16 cellular contexts compared by ENCODE assay signal in genomic region chr1:93965888-93966287, GRCh38.
"Had no signal": no experiment of that assay in that cellular context is flagged by ENCODE, and none has a peak within 500 bp of the region (broad histone marks: within the 10 kb centered on the region; RNA-seq: fewer than 3 reads in every experiment).

No MANE protein-coding gene starts in this region.

- H3K27me3 ChIP-seq: left lung, neutrophil, transverse colon had no signal

- H3K27ac ChIP-seq: left lung, neutrophil, transverse colon had no signal

- H3K4me1 Mint-ChIP-seq: activated T-helper 17 cell treated with anti-CD3 and anti-CD28 coated beads, Interleukin-2, amount 50 U/mL, for 72 hours; naive thymus-derived CD8-positive, alpha-beta T cell; T-helper 17 cell had no signal

- H3K4me3 ChIP-seq: left lung, transverse colon had no signal

- H3K9me3 ChIP-seq: left lung, neutrophil, transverse colon had no signal

- H3K27me3 Mint-ChIP-seq: dendritic cell treated with granulocyte-macrophage colony-stimulating factor and Interleukin-4, amounts not matched to agents 40 ng/mL and 50 ng/mL, for 4 days had no signal

- H3K4me3 Mint-ChIP-seq: activated T-helper 17 cell treated with anti-CD3 and anti-CD28 coated beads, Interleukin-2, amount 50 U/mL, for 72 hours; dendritic cell treated with granulocyte-macrophage colony-stimulating factor and Interleukin-4, amounts not matched to agents 40 ng/mL and 50 ng/mL, for 4 days; effector memory CD8-positive, alpha-beta T cell; naive thymus-derived CD8-positive, alpha-beta T cell; stimulated activated naive B cell treated with anti-CD40 and anti-IgM and Interleukin-4, amounts not matched to agents 10 μg/mL and 1 μg/mL and 100 μg/mL, for 72 hours; T-helper 17 cell had no signal

- H3K36me3 Mint-ChIP-seq: naive thymus-derived CD8-positive, alpha-beta T cell; stimulated activated naive B cell treated with anti-CD40 and anti-IgM and Interleukin-4, amounts not matched to agents 10 μg/mL and 1 μg/mL and 100 μg/mL, for 72 hours had no signal

- ATAC-seq: activated T-helper 17 cell treated with anti-CD3 and anti-CD28 coated beads, Interleukin-2, amount 50 U/mL, for 72 hours; effector memory CD8-positive, alpha-beta T cell; naive thymus-derived CD8-positive, alpha-beta T cell; stimulated activated naive B cell treated with anti-CD40 and anti-IgM and Interleukin-4, amounts not matched to agents 10 μg/mL and 1 μg/mL and 100 μg/mL, for 72 hours; T-helper 17 cell had no signal

- H3K27ac Mint-ChIP-seq: activated T-helper 17 cell treated with anti-CD3 and anti-CD28 coated beads, Interleukin-2, amount 50 U/mL, for 72 hours; dendritic cell treated with granulocyte-macrophage colony-stimulating factor and Interleukin-4, amounts not matched to agents 40 ng/mL and 50 ng/mL, for 4 days; effector memory CD8-positive, alpha-beta T cell; naive thymus-derived CD8-positive, alpha-beta T cell; stimulated activated naive B cell treated with anti-CD40 and anti-IgM and Interleukin-4, amounts not matched to agents 10 μg/mL and 1 μg/mL and 100 μg/mL, for 72 hours; T-helper 17 cell had no signal

- H3K9me3 Mint-ChIP-seq: activated T-helper 17 cell treated with anti-CD3 and anti-CD28 coated beads, Interleukin-2, amount 50 U/mL, for 72 hours; dendritic cell treated with granulocyte-macrophage colony-stimulating factor and Interleukin-4, amounts not matched to agents 40 ng/mL and 50 ng/mL, for 4 days; effector memory CD8-positive, alpha-beta T cell; naive thymus-derived CD8-positive, alpha-beta T cell; stimulated activated naive B cell treated with anti-CD40 and anti-IgM and Interleukin-4, amounts not matched to agents 10 μg/mL and 1 μg/mL and 100 μg/mL, for 72 hours had no signal

- H3K36me3 ChIP-seq: left lung, neutrophil, transverse colon had no signal

- DNase-seq: activated CD4-positive, alpha-beta T cell treated with anti-CD3 and anti-CD28 coated beads for 4 hours; activated naive CD4-positive, alpha-beta T cell treated with Interleukin-2 at 50 U/mL for 16 hours; activated T-cell treated with anti-CD3 and anti-CD28 coated beads for 4 hours; anterior cingulate cortex; effector memory CD8-positive, alpha-beta T cell; left lung; mesenchymal stem cell; naive thymus-derived CD8-positive, alpha-beta T cell; stimulated activated CD4-positive, alpha-beta T cell treated with anti-CD3 and anti-CD28 coated beads, Interleukin-15, amount 100 ng/mL, for 24 hours; stimulated activated CD4-positive, alpha-beta T cell treated with anti-CD3 and anti-CD28 coated beads, Interleukin-4, amount 100 ng/mL, for 1 hour; stimulated activated naive B cell treated with anti-CD40 and anti-IgM and Interleukin-4, amounts not matched to agents 10 μg/mL and 1 μg/mL and 100 μg/mL, for 72 hours; T-helper 17 cell; transverse colon had no signal

- H3K4me1 ChIP-seq: left lung had no signal
